In genomic region chr7:73742338-73742752, GRCh38 we compare ENCODE assay signal across 13 cellular contexts. TPM values are rescaled to one million over a fixed set of nuclear protein-coding genes. Genes with fewer than 3 reads are reported as not detected.
DNase-seq lines count a peak whose midpoint lies in the region; ATAC-seq and TF ChIP-seq lines count a peak whose summit lies in the region.
"Had no signal": no experiment of that assay in that cellular context is flagged by ENCODE, and none has a peak within 500 bp of the region (broad histone marks: within the 10 kb centered on the region; RNA-seq: fewer than 3 reads in every experiment).

No MANE protein-coding gene starts in this region.

- CTCF ChIA-PET in WTC11 (lab: Charles Lee): interaction anchor here (0.5 to 4.5 kb wide), 4 partner anchors 28 to 309 kb away, joined by 3 to 22 read pairs (median 4); partner anchors contain the start of gene CLDN3
- CTCF ChIA-PET in CD4-positive, alpha-beta memory T cell (lab: Charles Lee; ENCODE audit: partially characterized antibody): no interaction called here

- peaks cover 32% of the 10 kb centered on the region for H3K27me3 Mint-ChIP-seq in WTC11 (ENCODE audit: low read depth)
- no peaks in the 10 kb centered on the region for H3K27me3 Mint-ChIP-seq in CD4-positive, alpha-beta memory T cell

- H3K9me3 ChIP-seq in liver (ENCODE audit: control insufficient read depth in 4 of 4, low read length in 3 of 4): no peaks in the 10 kb centered on the region
- H3K9me3 ChIP-seq in upper lobe of left lung: no peaks in the 10 kb centered on the region
- H3K9me3 ChIP-seq in CD4-positive, alpha-beta memory T cell (ENCODE audit: control insufficient read depth in 1 of 2, low read length in 2 of 2): no peaks in the 10 kb centered on the region

- no peaks in the 10 kb centered on the region for H3K9me3 Mint-ChIP-seq in WTC11
- H3K9me3 Mint-ChIP-seq in CD4-positive, alpha-beta memory T cell: no peaks in the 10 kb centered on the region

- H3K36me3 ChIP-seq in liver (ENCODE audit: control insufficient read depth in 4 of 4, insufficient read depth in 3 of 4, low read depth in 1 of 4, low read length in 3 of 4): peaks cover 0 to under 1% (median 0%) of the 10 kb centered on the region in 4 donors
- H3K36me3 ChIP-seq in upper lobe of left lung: peaks cover 0 to 4% (median 1%) of the 10 kb centered on the region in 4 donors
- no peaks in the 10 kb centered on the region for H3K36me3 ChIP-seq in CD4-positive, alpha-beta memory T cell (ENCODE audit: insufficient read depth, low read length)

- TF ChIP-seq CTCF in WTC11 (IDR thresholded peaks at IDR 0.05) (no peak), liver (IDR thresholded peaks at IDR 0.05; ENCODE audit: low read depth, low read length, missing input control) (no peak), upper lobe of left lung (IDR thresholded peaks at IDR 0.05) (no peak)

- peaks cover 38% of the 10 kb centered on the region for H3K4me1 Mint-ChIP-seq in WTC11
- peaks cover 2 to 9% (median 6%) of the 10 kb centered on the region in 4 donors for H3K4me1 Mint-ChIP-seq in CD4-positive, alpha-beta memory T cell

- ATAC-seq in WTC11: peak; percentile 5
- ATAC-seq in upper lobe of left lung (ENCODE audit: low FRiP score in 2 of 2): peak in 1 of 2 donors; percentile 20
- no peak for ATAC-seq in HG03280 (IDR thresholded peaks at IDR 0.05; ENCODE audit: unreplicated experiment)
- ATAC-seq: sciatic nerve had no signal

- H3K36me3 Mint-ChIP-seq in WTC11: no peaks in the 10 kb centered on the region; the same call in 1 of the 2 replicates
- H3K36me3 Mint-ChIP-seq in CD4-positive, alpha-beta memory T cell: peaks cover 0 to 4% of the 10 kb centered on the region in 2 donors

- TF ChIP-seq POLR2A in upper lobe of left lung (IDR thresholded peaks at IDR 0.05): no peak

- 49% methylated on average over 7 of the region's 7 CpGs for WGBS in liver
- WGBS in upper lobe of left lung, 2 donors: 44% methylated on average over 7 of the region's 7 CpGs

- DNase-seq in NCI-H2171 treated with DMSO at 0.1 percent for 48 hours (lab: John Stamatoyannopoulos, UW) (peak; percentile 44), NCI-H2171 (lab: John Stamatoyannopoulos, UW) (no peak), WTC11 (ENCODE audit: low spot score) (peak; percentile 83), upper lobe of left lung (peak in 1 of 2 donors; percentile 62), mucosa of gallbladder (ENCODE audit: low spot score) (no peak)
- DNase-seq in CD4-positive, alpha-beta memory T cell: no peak
- DNase-seq: activated CD4-positive, alpha-beta T cell treated with anti-CD3 and anti-CD28 coated beads for 1 hour; activated naive CD4-positive, alpha-beta T cell; effector memory CD4-positive, alpha-beta T cell had no signal

- POLR2A ChIA-PET in WTC11 (lab: Charles Lee): interaction anchor here (0.5 to 7.5 kb wide), 7 partner anchors 8 to 100 kb away, joined by 3 to 91 read pairs (median 6); partner anchors contain the start of genes CLDN3, CLDN4 and METTL27
- POLR2A ChIA-PET in CD4-positive, alpha-beta memory T cell (lab: Charles Lee; ENCODE audit: partially characterized antibody): no interaction called here

- H3K27ac Mint-ChIP-seq in WTC11: peak overlapping the region; percentile 99
- no peak overlapping the region for H3K27ac Mint-ChIP-seq in CD4-positive, alpha-beta memory T cell

- peak in 1 of 4 donors; percentile 20 for TF ChIP-seq EP300 in upper lobe of left lung (IDR thresholded peaks at IDR 0.05)

- H3K27ac ChIP-seq in liver (ENCODE audit: low read depth in 1 of 2, low read length in 2 of 2) (peak overlapping the region; percentile 66 to 83), upper lobe of left lung (peak overlapping the region; percentile 84 to 94 (median 88))
- H3K27ac ChIP-seq in CD4-positive, alpha-beta memory T cell (ENCODE audit: low read depth, low read length): no peak overlapping the region

- TF ChIP-seq RAD21 in liver (IDR thresholded peaks at IDR 0.05): no peak

- intact Hi-C loops in CD4-positive, alpha-beta memory T cell (cut with micrococcal nuclease): no loop called here

- H3K4me3 Mint-ChIP-seq in WTC11: peak overlapping the region; percentile 60
- no peak overlapping the region for H3K4me3 Mint-ChIP-seq in CD4-positive, alpha-beta memory T cell

- peaks cover 0 to 31% (median 16%) of the 10 kb centered on the region in 4 donors for H3K4me1 ChIP-seq in liver (ENCODE audit: control insufficient read depth in 4 of 4, insufficient read depth in 4 of 4, low read length in 3 of 4)
- H3K4me1 ChIP-seq in upper lobe of left lung: peaks cover 17 to 34% (median 22%) of the 10 kb centered on the region in 4 donors
- H3K4me1 ChIP-seq in CD4-positive, alpha-beta memory T cell (ENCODE audit: insufficient read depth, low read length): peaks cover 12% of the 10 kb centered on the region

- no peaks in the 10 kb centered on the region for H3K27me3 ChIP-seq in liver (ENCODE audit: control insufficient read depth in 4 of 4, insufficient read depth in 4 of 4, low read length in 3 of 4)
- H3K27me3 ChIP-seq in upper lobe of left lung: no peaks in the 10 kb centered on the region
- H3K27me3 ChIP-seq in CD4-positive, alpha-beta memory T cell (ENCODE audit: insufficient read depth, low read length): no peaks in the 10 kb centered on the region

- peak overlapping the region in 1 of 3 donors; percentile 26 for H3K4me3 ChIP-seq in liver (ENCODE audit: low read depth in 1 of 3, low read length in 3 of 3)
- peak overlapping the region in 1 of 4 donors; percentile 20 for H3K4me3 ChIP-seq in upper lobe of left lung
- no peak overlapping the region for H3K4me3 ChIP-seq in CD4-positive, alpha-beta memory T cell (ENCODE audit: low read length in 2 of 2)

- H3K9ac ChIP-seq in liver (ENCODE audit: low read depth in 1 of 2, low read length in 2 of 2): peak overlapping the region in 1 of 2 donors; percentile 62

TF ChIP-seq in WTC11, 78 proteins besides CTCF, POLR2A, EP300 and RAD21:
- TF ChIP-seq FOXK1 (CRISPR knock-in tag; IDR thresholded peaks at IDR 0.05) (no peak), TEAD4 (CRISPR knock-in tag; IDR thresholded peaks at IDR 0.05) (0 out of 2 replicates have a peak, but pooled peaks have one; percentile 17)

TF ChIP-seq in liver, 16 proteins besides CTCF, POLR2A, EP300 and RAD21:
- TF ChIP-seq YY1 (IDR thresholded peaks at IDR 0.05) (no peak), ATF3 (IDR thresholded peaks at IDR 0.05) (no peak), JUND (IDR thresholded peaks at IDR 0.05) (no peak), HNF4G (IDR thresholded peaks at IDR 0.05) (no peak), FOXA2 (IDR thresholded peaks at IDR 0.05) (no peak), RXRA (IDR thresholded peaks at IDR 0.05) (no peak), GABPA (IDR thresholded peaks at IDR 0.05 in 1 of 2, conservative IDR thresholded peaks at IDR 0.05 in 1 of 2) (no peak), SP1 (IDR thresholded peaks at IDR 0.05) (no peak)

RNA-seq across cellular contexts. Expression of gene ABHD11, which starts 3.7 kb away (rescaled TPM):
- 23.8 to 27.6 TPM (median 26.5 TPM) in 3 replicates for total RNA-seq in WTC11 (2021)
- 1 to 10 TPM; 5.1 to 5.9 TPM for total RNA-seq in liver
- 1 to 10 TPM; 7.4 to 7.6 TPM for polyA plus RNA-seq in liver
- total RNA-seq in upper lobe of left lung: 10 to 100 TPM; 13.6 to 35.3 (median 28.2) TPM
- total RNA-seq in CD4-positive, alpha-beta memory T cell: 10 to 100 TPM; 22.3 to 23.9 TPM
- 10 to 100 TPM in 1 of 2 donors, 1 to 10 TPM in 1; 7.4 to 13.1 TPM for polyA plus RNA-seq in CD4-positive, alpha-beta memory T cell
- total RNA-seq in mucosa of gallbladder: 55.8 TPM

RNA-seq across cellular contexts. Expression of gene STX1A, which starts 22.9 kb away (rescaled TPM):
- total RNA-seq in WTC11 (2021) (17.7 to 20.4 TPM (median 18.5 TPM) in 3 replicates), liver (1 to 10 TPM in 1 of 2 donors, under 1 TPM in 1; 0.79 to 1.9 TPM), upper lobe of left lung (10 to 100 TPM in 2 of 6 donors, 1 to 10 TPM in 4; 4.1 to 16.9 (median 5.9) TPM), mucosa of gallbladder (33.8 TPM)
- polyA plus RNA-seq in liver: 1 to 10 TPM in 1 of 2 donors, under 1 TPM in 1; 0.49 to 1.4 TPM
- total RNA-seq in CD4-positive, alpha-beta memory T cell: 1 to 10 TPM; 7.5 to 8.3 TPM
- polyA plus RNA-seq in CD4-positive, alpha-beta memory T cell: 1 to 10 TPM; 1.2 to 3.3 TPM

RNA-seq across cellular contexts. Expression of gene CLDN3, which starts 27.7 kb away (rescaled TPM):
- total RNA-seq in WTC11 (2021): 20.7 to 35.1 TPM (median 34.8 TPM) in 3 replicates
- total RNA-seq in liver: 10 to 100 TPM in 1 of 2 donors, 1 to 10 TPM in 1; 3.6 to 21.1 TPM
- 10 to 100 TPM; 24.7 to 43.0 TPM for polyA plus RNA-seq in liver
- total RNA-seq in upper lobe of left lung: 10 to 100 TPM; 21.9 to 95.0 (median 43.9) TPM
- not detected for total RNA-seq in CD4-positive, alpha-beta memory T cell
- not detected for polyA plus RNA-seq in CD4-positive, alpha-beta memory T cell
- total RNA-seq in mucosa of gallbladder: 129 TPM
- total RNA-seq: sciatic nerve, SK-MEL-5 had no signal

RNA-seq across cellular contexts. Expression of gene BUD23, which starts 58.9 kb away (rescaled TPM):
- total RNA-seq in WTC11 (2021): 80.5 to 91.9 TPM (median 84.4 TPM) in 3 replicates
- 10 to 100 TPM; 19.1 to 33.4 TPM for total RNA-seq in liver
- 10 to 100 TPM; 42.2 to 52.6 TPM for polyA plus RNA-seq in liver
- 10 to 100 TPM; 19.9 to 52.3 (median 48.8) TPM for total RNA-seq in upper lobe of left lung
- total RNA-seq in CD4-positive, alpha-beta memory T cell: 10 to 100 TPM; 54.3 to 60.6 TPM
- polyA plus RNA-seq in CD4-positive, alpha-beta memory T cell: 100 to 1,000 TPM; 114 to 187 TPM
- 57.6 TPM for total RNA-seq in mucosa of gallbladder

RNA-seq across cellular contexts. Expression of gene DNAJC30, which starts 59.1 kb away (rescaled TPM):
- 6.8 to 7.1 TPM (median 6.8 TPM) in 3 replicates for total RNA-seq in WTC11 (2021)
- 1 to 10 TPM; 2.1 to 2.3 TPM for total RNA-seq in liver
- 1 to 10 TPM; 7.4 to 8.7 TPM for polyA plus RNA-seq in liver
- total RNA-seq in upper lobe of left lung: 10 to 100 TPM in 4 of 6 donors, 1 to 10 TPM in 2; 6.9 to 13.1 (median 10.3) TPM
- total RNA-seq in CD4-positive, alpha-beta memory T cell: 10 to 100 TPM; 16.3 to 16.5 TPM
- polyA plus RNA-seq in CD4-positive, alpha-beta memory T cell: 1 to 10 TPM; 8.3 to 9.4 TPM
- total RNA-seq in mucosa of gallbladder: 15.9 TPM

Comparison
In these comparisons a context has a peak if more than half of its experiments do, and no peak if none do; other contexts are left out.
1. DNase-seq: peak in NCI-H2171 treated with DMSO at 0.1 percent for 48 hours (single experiment) and WTC11 (single experiment); none in NCI-H2171 (single experiment), CD4-positive, alpha-beta memory T cell (0 of 5) and mucosa of gallbladder (single experiment).
2. RNA of gene CLDN3, which starts 27.7 kb away (total RNA-seq): 129 TPM in mucosa of gallbladder (single experiment), 21.9 to 95.0 TPM in upper lobe of left lung, 3.6 to 21.1 TPM in liver and 20.7 to 35.1 TPM in WTC11; not detected in CD4-positive, alpha-beta memory T cell; every median in the first group is over 4 times any median in the second.